In genomic region chr7:110204527-110204926, GRCh38 we compare ENCODE assay signal across 16 cellular contexts.
DNase-seq lines count a peak whose midpoint lies in the region; ATAC-seq and TF ChIP-seq lines count a peak whose summit lies in the region.
"Had no signal": no experiment of that assay in that cellular context is flagged by ENCODE, and none has a peak within 500 bp of the region (broad histone marks: within the 10 kb centered on the region; RNA-seq: fewer than 3 reads in every experiment).

No MANE protein-coding gene starts in this region.

- no peak for TF ChIP-seq POLR2A in breast epithelium (IDR thresholded peaks at IDR 0.05)

- H3K27me3 Mint-ChIP-seq in MCF 10A (ENCODE audit: insufficient read depth, unreplicated experiment) = no peaks in the 10 kb centered on the region

- no peak overlapping the region for H3K4me3 ChIP-seq in breast epithelium
- H3K4me3 ChIP-seq in foreskin fibroblast (ENCODE audit: low read depth in 1 of 2, low read length in 2 of 2) = no peak overlapping the region
- H3K4me3 ChIP-seq: ovary had no signal

- no peaks in the 10 kb centered on the region for H3K27me3 ChIP-seq in breast epithelium
- H3K27me3 ChIP-seq: ovary had no signal

- H3K27ac Mint-ChIP-seq in MCF 10A (ENCODE audit: low read depth, unreplicated experiment) = no peak overlapping the region

- no peaks in the 10 kb centered on the region for H3K36me3 ChIP-seq in breast epithelium
- H3K36me3 ChIP-seq: ovary had no signal

- no peaks in the 10 kb centered on the region for H3K4me1 Mint-ChIP-seq in MCF 10A (ENCODE audit: insufficient read depth, unreplicated experiment)

- intact Hi-C loops in MCF 10A (cut with micrococcal nuclease) (loop anchor here (1.0 kb wide), 1 partner anchor 360 kb away; no protein-coding TSS in a partner anchor), breast epithelium (cut with DNase I; ENCODE audit: low total_unique reads) (no loop called here)

- no peaks in the 10 kb centered on the region for H3K36me3 Mint-ChIP-seq in MCF 10A (ENCODE audit: insufficient read depth, unreplicated experiment)

- no peaks in the 10 kb centered on the region for H3K4me1 ChIP-seq in breast epithelium

- peak; percentile 30 for DNase-seq in MCF 10A (ENCODE audit: unreplicated experiment)
- no peak for DNase-seq in breast epithelium (ENCODE audit: low spot score in 2 of 2)
- peak; percentile 7 for DNase-seq in OCI-M1 (lab: John Stamatoyannopoulos, UW)
- DNase-seq in foreskin fibroblast = peak; percentile 0 to 7
- no peak for DNase-seq in NCI-H345 treated with DMSO at 0.1 percent for 48 hours (lab: John Stamatoyannopoulos, UW; ENCODE audit: unreplicated experiment)
- no peak for DNase-seq in DMS79 treated with DMSO at 0.1 percent for 48 hours (lab: John Stamatoyannopoulos, UW)
- DNase-seq: activated CD4-positive, alpha-beta T cell treated with anti-CD3 and anti-CD28 coated beads for 1 hour; left ventricle myocardium superior; NCI-H1417 treated with DMSO at 0.1 percent for 48 hours; ovary; RPMI8226; stimulated activated CD4-positive, alpha-beta T cell treated with anti-CD3 and anti-CD28 coated beads, Interleukin-1b, Interleukin-23, amount 100 ng/mL, for 48 hours; stimulated activated naive CD4-positive, alpha-beta T cell treated with Interleukin-2 at 50 U/mL for 16 hours had no signal

- no peak overlapping the region for H3K4me3 Mint-ChIP-seq in MCF 10A (ENCODE audit: unreplicated experiment)

- no peak for TF ChIP-seq CTCF in MCF 10A (IDR thresholded peaks at IDR 0.05; ENCODE audit: unreplicated experiment)
- TF ChIP-seq CTCF in breast epithelium (IDR thresholded peaks at IDR 0.05) = no peak
- TF ChIP-seq CTCF in foreskin fibroblast (IDR thresholded peaks at IDR 0.05; ENCODE audit: low read depth, low read length) = no peak

- CTCF ChIA-PET in MCF 10A (lab: Yijun Ruan, JAX) = interaction anchor here (0.7 kb wide), 2 partner anchors 120 to 1153 kb away, joined by 3 read pairs; no protein-coding TSS in a partner anchor

- ATAC-seq in HG03095 (IDR thresholded peaks at IDR 0.05; ENCODE audit: unreplicated experiment) = no peak
- ATAC-seq in GM21717 (IDR thresholded peaks at IDR 0.05; ENCODE audit: unreplicated experiment) = no peak
- ATAC-seq: left ventricle myocardium superior had no signal

- no peaks in the 10 kb centered on the region for H3K9me3 ChIP-seq in breast epithelium
- H3K9me3 ChIP-seq: ovary had no signal

- POLR2A ChIA-PET in MCF 10A (lab: Yijun Ruan, JAX) = no interaction called here

- peaks cover 7% of the 10 kb centered on the region for H3K9me3 Mint-ChIP-seq in MCF 10A (ENCODE audit: unreplicated experiment)

- H3K27ac ChIP-seq in breast epithelium = no peak overlapping the region
- H3K27ac ChIP-seq: HL-60, ovary had no signal

- BruUV-seq in MCF 10A (replicated peaks; lab: Mats Ljungman, UMichigan) = no TSS peak

Comparison
In these comparisons a context has a peak if more than half of its experiments do, and no peak if none do; other contexts are left out.
1. DNase-seq: peak in MCF 10A (single experiment), OCI-M1 (single experiment) and foreskin fibroblast (2 of 2); none in breast epithelium (0 of 2), NCI-H345 treated with DMSO at 0.1 percent for 48 hours (single experiment) and DMS79 treated with DMSO at 0.1 percent for 48 hours (single experiment).